In the genomic region with DNA sequence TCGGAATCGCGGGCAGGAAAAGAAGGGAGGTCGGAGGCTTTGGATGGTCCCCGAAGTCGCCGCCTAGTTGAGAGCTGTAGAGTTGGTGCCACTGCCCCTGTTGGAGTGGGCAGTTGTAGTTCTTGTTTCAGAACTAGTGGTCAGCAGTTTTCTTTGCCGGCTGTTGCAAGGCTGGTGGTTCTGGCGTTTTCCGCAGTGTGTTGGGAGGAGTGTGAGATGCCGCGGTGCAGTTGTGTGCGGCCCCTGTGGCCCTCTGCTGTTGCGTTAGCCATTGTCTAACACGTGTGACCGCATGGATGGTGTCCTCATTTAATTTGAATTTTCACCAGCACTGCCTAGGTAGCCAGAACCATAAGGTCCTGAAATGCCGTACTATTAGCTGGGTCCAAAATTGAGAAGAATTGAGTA, we compare ENCODE assay signal across 8 cellular contexts. TPM values are rescaled to one million over a fixed set of nuclear protein-coding genes. Genes with fewer than 3 reads are reported as not detected.
DNase-seq lines count a peak whose midpoint lies in the region; ATAC-seq and TF ChIP-seq lines count a peak whose summit lies in the region.

No MANE protein-coding gene starts in this region.

- 1 to 2% methylated on average over 17 of the region's 17 CpGs for WGBS in GM23248 (ENCODE audit: low coverage in 1 of 2, low lambda C conversion rate in 2 of 2, missing lambda C conversion rate in 2 of 2), 2 experiments
- no CpG with 5 or more reads among the region's 17 CpGs for WGBS in trophoblast cell (ENCODE audit: extremely low coverage, insufficient coverage, insufficient read length)

- H3K79me1 ChIP-seq in trophoblast cell (ENCODE audit: low read length), result peaks cover 15% of the 10 kb centered on the region

- in situ Hi-C loops in GM23248 (cut with MboI), result no loop called here

- H3K23ac ChIP-seq in trophoblast cell (ENCODE audit: low read length), result peak overlapping the region; percentile 52

- H3K18ac ChIP-seq in trophoblast cell (ENCODE audit: low read length), result no peak overlapping the region

- H2BK12ac ChIP-seq in trophoblast cell (ENCODE audit: low read length), result no peak overlapping the region

- H3F3A ChIP-seq in GM23248 (ENCODE audit: insufficient read depth) (peaks cover 52% of the 10 kb centered on the region), SU-DHL-6 (ENCODE audit: insufficient read depth) (no peaks in the 10 kb centered on the region)

- H2BK5ac ChIP-seq in trophoblast cell (ENCODE audit: low read depth, low read length, poor library complexity), result no peak overlapping the region

- H4K20me1 ChIP-seq in GM23248 (ENCODE audit: insufficient read depth), result peaks cover 22% of the 10 kb centered on the region
- H4K20me1 ChIP-seq in SU-DHL-6 (ENCODE audit: low read depth, low read length), result peaks cover 32% of the 10 kb centered on the region

- peak overlapping the region; percentile 95 for H4K91ac ChIP-seq in trophoblast cell (ENCODE audit: low read depth, low read length)

- peak overlapping the region; percentile 94 for H3K14ac ChIP-seq in trophoblast cell (ENCODE audit: low read length)

- H3K79me2 ChIP-seq in GM23248 (ENCODE audit: insufficient read depth) (peaks cover 98% of the 10 kb centered on the region), SU-DHL-6 (ENCODE audit: insufficient read depth, low read length) (peaks cover 85% of the 10 kb centered on the region), trophoblast cell (ENCODE audit: control insufficient read depth, insufficient read depth, low read length, poor library complexity) (peaks cover 55% of the 10 kb centered on the region)

- no peak for TF ChIP-seq CTCF in SU-DHL-6 (IDR thresholded peaks at IDR 0.05; ENCODE audit: insufficient read depth, low read length, poor library complexity, severe bottlenecking)
- no peak for TF ChIP-seq CTCF in foreskin fibroblast (IDR thresholded peaks at IDR 0.05; ENCODE audit: low read depth, low read length)
- no peak for TF ChIP-seq CTCF in GM20000 (IDR thresholded peaks at IDR 0.05; ENCODE audit: extremely low read depth, missing control alignments)

- ATAC-seq in HG02884 (IDR thresholded peaks at IDR 0.05; ENCODE audit: unreplicated experiment) (no peak), GM19452 (IDR thresholded peaks at IDR 0.05; ENCODE audit: unreplicated experiment) (no peak)

- H4K8ac ChIP-seq in trophoblast cell (ENCODE audit: low read depth, low read length), result peak overlapping the region; percentile 92

- H3K4me1 ChIP-seq in GM23248 (ENCODE audit: insufficient read depth) (peaks cover 48% of the 10 kb centered on the region), trophoblast cell (ENCODE audit: control insufficient read depth in 1 of 2, insufficient read depth in 2 of 2, low read length in 2 of 2) (peaks cover 25 to 45% of the 10 kb centered on the region in 2 experiments)

- H3K27me3 ChIP-seq in GM23248 (replicated peaks; ENCODE audit: insufficient read depth) (no peaks in the 10 kb centered on the region), SU-DHL-6 (ENCODE audit: low read length) (no peaks in the 10 kb centered on the region), trophoblast cell (ENCODE audit: insufficient read depth, low read length) (peaks cover 2% of the 10 kb centered on the region)

- no peak overlapping the region for H2BK120ac ChIP-seq in trophoblast cell (ENCODE audit: insufficient read depth, low read length, poor library complexity)

- H3K4ac ChIP-seq in trophoblast cell (ENCODE audit: low read depth, low read length), result peak overlapping the region; percentile 100

- H3K36me3 ChIP-seq in GM23248 (ENCODE audit: low read depth) (peaks cover 5% of the 10 kb centered on the region; the same call in 1 of the 2 replicates), SU-DHL-6 (ENCODE audit: low read length) (no peaks in the 10 kb centered on the region), trophoblast cell (ENCODE audit: control insufficient read depth in 1 of 2, insufficient read depth in 2 of 2, low read length in 2 of 2) (peaks cover 13 to 17% of the 10 kb centered on the region in 2 experiments)

- H3K4me3 ChIP-seq in GM23248 (peak overlapping the region; percentile 92), SU-DHL-6 (ENCODE audit: insufficient read depth, low read length, poor library complexity, severe bottlenecking) (peak overlapping the region; percentile 86), foreskin fibroblast (ENCODE audit: low read depth in 1 of 2, low read length in 2 of 2) (peak overlapping the region; percentile 99), trophoblast cell (ENCODE audit: low read depth, low read length) (peak overlapping the region; percentile 96)

- DNase-seq in GM23248 (peak; percentile 65), foreskin fibroblast (no peak), trophoblast cell (peak in 1 of 2 donors; percentile 42), NK-92 (lab: John Stamatoyannopoulos, UW; ENCODE audit: unreplicated experiment) (no peak), GM20000 (ENCODE audit: low spot score) (no peak)

- peak overlapping the region; percentile 98 for H3K9ac ChIP-seq in GM23248
- H3K9ac ChIP-seq in SU-DHL-6 (ENCODE audit: low read length), result peak overlapping the region; percentile 98
- H3K9ac ChIP-seq in trophoblast cell (ENCODE audit: low read length), result peak overlapping the region; percentile 83

- peak overlapping the region; percentile 98 for H4K12ac ChIP-seq in trophoblast cell (ENCODE audit: low read depth, low read length)

- H3K9me3 ChIP-seq in GM23248 (ENCODE audit: low read depth) (no peaks in the 10 kb centered on the region), SU-DHL-6 (ENCODE audit: insufficient read depth, low read length) (no peaks in the 10 kb centered on the region), trophoblast cell (ENCODE audit: insufficient read depth, low read depth, low read length) (no peaks in the 10 kb centered on the region)

- H3K4me2 ChIP-seq in GM23248 (ENCODE audit: unreplicated experiment) (peak overlapping the region; percentile 98), SU-DHL-6 (ENCODE audit: low read depth, low read length, poor library complexity, severe bottlenecking) (peak overlapping the region; percentile 77), trophoblast cell (ENCODE audit: low read length) (peak overlapping the region; percentile 90)

- no peak overlapping the region for H2AK5ac ChIP-seq in trophoblast cell (ENCODE audit: low read length)

- H2AFZ ChIP-seq in GM23248 (no peak overlapping the region), SU-DHL-6 (ENCODE audit: low read depth, low read length, severe bottlenecking) (no peak overlapping the region), trophoblast cell (ENCODE audit: insufficient read depth, low read length, poor library complexity) (no peak overlapping the region)

- H3K9me2 ChIP-seq in GM23248 (ENCODE audit: insufficient read depth), result no peaks in the 10 kb centered on the region
- H3K9me2 ChIP-seq in SU-DHL-6 (replicated peaks; ENCODE audit: insufficient read depth, low read length), result no peaks in the 10 kb centered on the region

- peak overlapping the region; percentile 93 for H3K27ac ChIP-seq in GM23248
- no peak overlapping the region for H3K27ac ChIP-seq in SU-DHL-6 (ENCODE audit: low read depth, low read length)
- peak overlapping the region; percentile 14 for H3K27ac ChIP-seq in trophoblast cell (ENCODE audit: low read depth, low read length)

RNA-seq across cellular contexts. Expression of a gene that starts 1.4 kb away (rescaled TPM):
- 259 and 292 TPM in 2 replicates for total RNA-seq in GM23248 (2014; rRNA removed; shearing (Covaris generic))
- 656 and 698 TPM in 2 replicates for polyA plus RNA-seq in GM23248 (2016; fragmentation: Nextera tagmentation; extraction: Ambion mirVana)
- 489 and 490 TPM in 2 replicates for polyA plus RNA-seq in trophoblast cell (2013)

RNA-seq across cellular contexts. Expression of a gene that starts 19.2 kb away (rescaled TPM):
- 11.6 and 15.6 TPM in 2 replicates for total RNA-seq in GM23248 (2014; rRNA removed; shearing (Covaris generic))
- 19.9 and 23.4 TPM in 2 replicates for polyA plus RNA-seq in GM23248 (2016; fragmentation: Nextera tagmentation; extraction: Ambion mirVana)
- 17.6 and 18.1 TPM in 2 replicates for polyA plus RNA-seq in trophoblast cell (2013)

RNA-seq across cellular contexts. Expression of a gene that starts 25.2 kb away (rescaled TPM):
- total RNA-seq in GM23248 (2014; rRNA removed; shearing (Covaris generic)), result 57.5 and 84.4 TPM in 2 replicates
- polyA plus RNA-seq in GM23248 (2016; fragmentation: Nextera tagmentation; extraction: Ambion mirVana), result 94.4 and 95.1 TPM in 2 replicates
- polyA plus RNA-seq in trophoblast cell (2013), result 87.0 and 91.4 TPM in 2 replicates

RNA-seq across cellular contexts. Expression of a gene that starts 56.2 kb away (rescaled TPM):
- total RNA-seq in GM23248 (2014; rRNA removed; shearing (Covaris generic)), result 324 and 340 TPM in 2 replicates
- 554 and 574 TPM in 2 replicates for polyA plus RNA-seq in GM23248 (2016; fragmentation: Nextera tagmentation; extraction: Ambion mirVana)
- polyA plus RNA-seq in trophoblast cell (2013), result 235 and 242 TPM in 2 replicates
